In the genomic region with DNA sequence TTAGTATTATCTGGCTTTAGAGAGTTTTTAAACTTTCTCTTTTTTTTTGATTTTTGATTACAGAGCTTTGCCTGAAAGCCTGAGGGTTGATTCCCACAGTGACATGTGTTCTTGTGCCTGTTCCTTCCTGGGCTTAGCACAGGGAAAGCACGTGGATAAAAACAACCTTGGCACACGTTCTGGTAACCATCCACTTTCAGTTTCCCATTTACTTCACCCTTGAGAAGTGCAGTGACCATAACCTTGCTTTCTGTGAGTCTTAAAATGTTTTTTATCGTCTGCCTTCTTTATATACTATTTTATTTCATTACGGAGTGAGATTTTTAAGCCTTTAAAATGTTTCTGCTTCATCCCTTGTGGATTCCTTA, we compare ENCODE assay signal across 13 cellular contexts. TPM values are rescaled to one million over a fixed set of nuclear protein-coding genes. Genes with fewer than 3 reads are reported as not detected.
A peak's percentile ranks its signal among the peaks of the same experiment; 100 is the strongest.
DNase-seq lines count a peak whose midpoint lies in the region; ATAC-seq and TF ChIP-seq lines count a peak whose summit lies in the region.
"Had no signal": no experiment of that assay in that cellular context is flagged by ENCODE, and none has a peak within 500 bp of the region (broad histone marks: within the 10 kb centered on the region; RNA-seq: fewer than 3 reads in every experiment).

No MANE protein-coding gene starts in this region.

- H3K4me1 Mint-ChIP-seq in activated T-helper 17 cell treated with anti-CD3 and anti-CD28 coated beads, Interleukin-2, amount 50 U/mL, for 72 hours, result peaks cover 37% of the 10 kb centered on the region

- no peaks in the 10 kb centered on the region for H3K36me3 ChIP-seq in mucosa of descending colon (ENCODE audit: low read depth)
- no peaks in the 10 kb centered on the region for H3K36me3 ChIP-seq in Peyer's patch

- no peak overlapping the region for H3K27ac Mint-ChIP-seq in activated T-helper 17 cell treated with anti-CD3 and anti-CD28 coated beads, Interleukin-2, amount 50 U/mL, for 72 hours

- H3K27me3 ChIP-seq in Peyer's patch, result no peaks in the 10 kb centered on the region

- H3K27ac ChIP-seq in Peyer's patch, result no peak overlapping the region
- H3K27ac ChIP-seq: epithelial cell of prostate had no signal

- H3K9me3 ChIP-seq in mucosa of descending colon, result no peaks in the 10 kb centered on the region
- H3K9me3 ChIP-seq in Peyer's patch, result no peaks in the 10 kb centered on the region
- H3K9me3 ChIP-seq: SK-N-SH had no signal

- intact Hi-C loops in mucosa of descending colon (cut with DNase I, micrococcal nuclease), result no loop called here

- ATAC-seq in GM18511 (IDR thresholded peaks at IDR 0.05; ENCODE audit: unreplicated experiment) (peak; percentile 36), GM21825 (IDR thresholded peaks at IDR 0.05; ENCODE audit: unreplicated experiment) (peak; percentile 42), mucosa of descending colon (peak; percentile 79)
- peak; percentile 30 for ATAC-seq in activated T-helper 17 cell treated with anti-CD3 and anti-CD28 coated beads, Interleukin-2, amount 50 U/mL, for 72 hours (replicated peaks)

- H3K9me3 Mint-ChIP-seq in activated T-helper 17 cell treated with anti-CD3 and anti-CD28 coated beads, Interleukin-2, amount 50 U/mL, for 72 hours, result peaks cover 5% of the 10 kb centered on the region

- H3K4me1 ChIP-seq in mucosa of descending colon (ENCODE audit: low read depth) (no peaks in the 10 kb centered on the region), Peyer's patch (no peaks in the 10 kb centered on the region)

- TF ChIP-seq POLR2A in Peyer's patch (IDR thresholded peaks at IDR 0.05), result no peak

- no peaks in the 10 kb centered on the region for H3K27me3 Mint-ChIP-seq in activated T-helper 17 cell treated with anti-CD3 and anti-CD28 coated beads, Interleukin-2, amount 50 U/mL, for 72 hours

- H3K4me3 ChIP-seq in mucosa of descending colon (no peak overlapping the region), Peyer's patch (no peak overlapping the region)

- TF ChIP-seq CTCF in mucosa of descending colon (IDR thresholded peaks at IDR 0.05) (no peak), Peyer's patch (IDR thresholded peaks at IDR 0.05) (no peak)

- DNase-seq in mucosa of descending colon, result no peak
- no peak for DNase-seq in Peyer's patch
- DNase-seq in occipital lobe (lab: John Stamatoyannopoulos, UW), result no peak
- DNase-seq in COR-L47 (lab: John Stamatoyannopoulos, UW), result no peak
- no peak for DNase-seq in stimulated activated CD4-positive, alpha-beta T cell treated with anti-CD3 and anti-CD28 coated beads, Interleukin-15, amount 100 ng/mL, for 24 hours
- DNase-seq: Calu3, SK-N-SH, trophoblast cell had no signal

- H3K36me3 Mint-ChIP-seq in activated T-helper 17 cell treated with anti-CD3 and anti-CD28 coated beads, Interleukin-2, amount 50 U/mL, for 72 hours (ENCODE audit: low read depth), result no peaks in the 10 kb centered on the region

- H3K4me3 Mint-ChIP-seq in activated T-helper 17 cell treated with anti-CD3 and anti-CD28 coated beads, Interleukin-2, amount 50 U/mL, for 72 hours, result no peak overlapping the region

RNA-seq across cellular contexts. Expression of a gene that starts 11.5 kb away (rescaled TPM):
- total RNA-seq in activated T-helper 17 cell treated with anti-CD3 and anti-CD28 coated beads, Interleukin-2, amount 50 U/mL, for 72 hours, result 100 to 1,000 TPM; 136 to 146 TPM
- 1 to 10 TPM; 1.2 to 2.7 (median 2.0) TPM for total RNA-seq in mucosa of descending colon
- total RNA-seq in Peyer's patch, result 10 to 100 TPM in 1 of 4 donors, 1 to 10 TPM in 2, under 1 TPM in 1; 0.66 to 10.7 (median 3.3) TPM
- total RNA-seq in occipital lobe, result 0.16 TPM
- total RNA-seq: kidney epithelial cell had no signal

Comparison
In these comparisons a context has a peak if more than half of its experiments do, and no peak if none do; other contexts are left out.
1. RNA of a gene that starts 11.5 kb away (total RNA-seq): 136 to 146 TPM in activated T-helper 17 cell treated with anti-CD3 and anti-CD28 coated beads, Interleukin-2, amount 50 U/mL, for 72 hours; 0.66 to 10.7 TPM in Peyer's patch, 1.2 to 2.7 TPM in mucosa of descending colon and 0.16 TPM in occipital lobe (single experiment); every median in the first group is over 10 times any median in the second.
2. Peak in every context shown above with its lines, with median percentiles within 50 percentile points of each other: ATAC-seq.